14 cellular contexts compared by ENCODE assay signal in genomic region chr2:10614940-10615339, GRCh38.
DNase-seq lines count a peak whose midpoint lies in the region; ATAC-seq and TF ChIP-seq lines count a peak whose summit lies in the region.
"Had no signal": no experiment of that assay in that cellular context is flagged by ENCODE, and none has a peak within 500 bp of the region (broad histone marks: within the 10 kb centered on the region; RNA-seq: fewer than 3 reads in every experiment).

No MANE protein-coding gene starts in this region.

- H3K27me3 Mint-ChIP-seq in T-cell: no peaks in the 10 kb centered on the region

- TF ChIP-seq CTCF in lower lobe of right lung (IDR thresholded peaks at IDR 0.05): no peak
- no peak for TF ChIP-seq CTCF in GM13976 (IDR thresholded peaks at IDR 0.05; ENCODE audit: borderline replicate concordance, control extremely low read depth, extremely low read depth, insufficient read depth, missing control alignments)

- no peak overlapping the region for H3K4me3 ChIP-seq in adipocyte (ENCODE audit: low read length)
- no peak overlapping the region for H3K4me3 ChIP-seq in lower lobe of right lung
- H3K4me3 ChIP-seq: BLaER1, GM12878, uterus had no signal

- H3K36me3 Mint-ChIP-seq in T-cell: peaks cover 26% of the 10 kb centered on the region

- no peak overlapping the region for H3K4me3 Mint-ChIP-seq in T-cell

- in situ Hi-C loops in GM13976 (cut with MboI; ENCODE audit: low sequenced_read_pairs, unreplicated experiment): no loop called here

- H3K27ac Mint-ChIP-seq in T-cell: no peak overlapping the region

- no peak overlapping the region for H3K9ac ChIP-seq in adipocyte (ENCODE audit: low read length)
- H3K9ac ChIP-seq: BLaER1 had no signal

- CTCF ChIA-PET in T-cell (lab: Charles Lee): no interaction called here

- H3K9me3 Mint-ChIP-seq in T-cell: no peaks in the 10 kb centered on the region

- H3K4me1 ChIP-seq in adipocyte (ENCODE audit: control insufficient read depth, insufficient read depth, low read length) (peaks cover 8% of the 10 kb centered on the region), lower lobe of right lung (no peaks in the 10 kb centered on the region)
- H3K4me1 ChIP-seq: uterus had no signal

- intact Hi-C loops in lower lobe of right lung (cut with DNase I): no loop called here

- DNase-seq in COLO829 (ENCODE audit: low spot score) (peak; percentile 14), HCEC 1CT (peak; percentile 66), adipocyte (ENCODE audit: low read depth) (peak; percentile 9), foreskin melanocyte (peak; percentile 11), T-cell (no peak), lower lobe of right lung (no peak), GM13976 (ENCODE audit: low spot score) (no peak), putamen (ENCODE audit: low spot score) (no peak)
- DNase-seq: activated T-cell treated with anti-CD3 and anti-CD28 coated beads, Interleukin-2, amount 50 U/mL, for 48 hours; hippocampal formation; T1000; uterus had no signal

- POLR2A ChIA-PET in T-cell (lab: Charles Lee): no interaction called here

- peaks cover 5% of the 10 kb centered on the region in 3 donors for H3K4me1 Mint-ChIP-seq in T-cell

- H3K9me3 ChIP-seq in adipocyte (ENCODE audit: control insufficient read depth, low read length) (no peaks in the 10 kb centered on the region), lower lobe of right lung (no peaks in the 10 kb centered on the region)
- H3K9me3 ChIP-seq: BLaER1, uterus had no signal

- no peak for ATAC-seq in T-cell (replicated peaks in 1 of 4)
- ATAC-seq in lower lobe of right lung: no peak
- ATAC-seq: GM12878 had no signal

- H3K36me3 ChIP-seq in adipocyte (ENCODE audit: control insufficient read depth, insufficient read depth, low read length, severe bottlenecking) (peaks cover 10% of the 10 kb centered on the region), lower lobe of right lung (no peaks in the 10 kb centered on the region)
- H3K36me3 ChIP-seq: uterus had no signal

- H3K27ac ChIP-seq in lower lobe of right lung: no peak overlapping the region
- H3K27ac ChIP-seq: BLaER1, uterus had no signal

- no peaks in the 10 kb centered on the region for H3K27me3 ChIP-seq in adipocyte (replicated peaks; ENCODE audit: control insufficient read depth, insufficient read depth, low read length)
- no peaks in the 10 kb centered on the region for H3K27me3 ChIP-seq in lower lobe of right lung (ENCODE audit: low read depth)
- H3K27me3 ChIP-seq: BLaER1, uterus had no signal

Comparison
In these comparisons a context has a peak if more than half of its experiments do, and no peak if none do; other contexts are left out.
1. DNase-seq: peak in COLO829 (single experiment), HCEC 1CT (single experiment), adipocyte (single experiment) and foreskin melanocyte (single experiment); none in T-cell (0 of 34), lower lobe of right lung (single experiment), GM13976 (single experiment) and putamen (single experiment).